ENCODE assay signal across 1 cellular context in genomic region chr10:35668865-35669650, GRCh38.
TF ChIP-seq lines count a peak whose summit lies in the region.

No MANE protein-coding gene starts in this region.

TF ChIP-seq in HEK293, 187 proteins besides CTCF, POLR2A, EP300 and RAD21 (continued from another document):
- TF ChIP-seq, protein P1, sequence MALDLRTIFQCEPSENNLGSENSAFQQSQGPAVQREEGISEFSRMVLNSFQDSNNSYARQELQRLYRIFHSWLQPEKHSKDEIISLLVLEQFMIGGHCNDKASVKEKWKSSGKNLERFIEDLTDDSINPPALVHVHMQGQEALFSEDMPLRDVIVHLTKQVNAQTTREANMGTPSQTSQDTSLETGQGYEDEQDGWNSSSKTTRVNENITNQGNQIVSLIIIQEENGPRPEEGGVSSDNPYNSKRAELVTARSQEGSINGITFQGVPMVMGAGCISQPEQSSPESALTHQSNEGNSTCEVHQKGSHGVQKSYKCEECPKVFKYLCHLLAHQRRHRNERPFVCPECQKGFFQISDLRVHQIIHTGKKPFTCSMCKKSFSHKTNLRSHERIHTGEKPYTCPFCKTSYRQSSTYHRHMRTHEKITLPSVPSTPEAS (tag by site-specific recombination; IDR thresholded peaks at IDR 0.05), result peak; percentile 46
- TF ChIP-seq ZNF830 (tag by site-specific recombination; IDR thresholded peaks at IDR 0.05; ENCODE audit: low read depth) (no peak), ZNF391 (tag by site-specific recombination; IDR thresholded peaks at IDR 0.05; ENCODE audit: borderline replicate concordance, low read depth) (no peak)
